ENCODE assay signal across 1 cellular context in genomic region chr15:31474059-31474868, GRCh38.
TF ChIP-seq lines count a peak whose summit lies in the region.

No MANE protein-coding gene starts in this region.

TF ChIP-seq in GM12878, 131 proteins besides CTCF, POLR2A, EP300 and RAD21 (continued from another document):
- TF ChIP-seq E4F1 (IDR thresholded peaks at IDR 0.05; ENCODE audit: borderline replicate concordance, partially characterized antibody) (no peak), USF2 (IDR thresholded peaks at IDR 0.05; ENCODE audit: borderline replicate concordance, low read depth, low read length) (no peak), CHD2 (IDR thresholded peaks at IDR 0.05; ENCODE audit: borderline replicate concordance, low read depth, low read length) (no peak), PRDM15 (CRISPR knock-in tag; IDR thresholded peaks at IDR 0.05) (no peak), ZNF687 (IDR thresholded peaks at IDR 0.05) (peak; percentile 73; the same call in 1 of the 2 replicates), POLR2AphosphoS2 (IDR thresholded peaks at IDR 0.05; ENCODE audit: low read depth, low read length) (no peak), MEF2B (IDR thresholded peaks at IDR 0.05; ENCODE audit: partially characterized antibody, poor library complexity, severe bottlenecking) (peak; percentile 39), KDM1A (IDR thresholded peaks at IDR 0.05; ENCODE audit: borderline replicate concordance) (no peak), BHLHE40 (IDR thresholded peaks at IDR 0.05; ENCODE audit: borderline replicate concordance in 1 of 2, low read depth in 2 of 2, low read length in 1 of 2) (no peak; a peak in 1 of 4 replicates), ATF3 (IDR thresholded peaks at IDR 0.05; ENCODE audit: borderline replicate concordance, extremely low read depth, low read depth, low read length) (no peak), PBX3 (IDR thresholded peaks at IDR 0.05; ENCODE audit: insufficient replicate concordance, low read depth, low read length) (no peak), CREB1 (IDR thresholded peaks at IDR 0.05; ENCODE audit: low read depth) (no peak), SUPT20H (IDR thresholded peaks at IDR 0.05; ENCODE audit: borderline replicate concordance, control insufficient read depth, low read depth, low read length) (no peak), MXI1 (IDR thresholded peaks at IDR 0.05; ENCODE audit: low read depth, low read length) (no peak), SKIL (IDR thresholded peaks at IDR 0.05; ENCODE audit: low read depth, poor library complexity, severe bottlenecking) (no peak), ZNF384 (IDR thresholded peaks at IDR 0.05; ENCODE audit: borderline replicate concordance, low read depth, low read length) (no peak), TAF1 (IDR thresholded peaks at IDR 0.05; ENCODE audit: borderline replicate concordance, low read depth, low read length) (no peak), STAT1 (conservative IDR thresholded peaks at IDR 0.05) (no peak), GABPA (IDR thresholded peaks at IDR 0.05; ENCODE audit: low read depth) (no peak), MTA2 (IDR thresholded peaks at IDR 0.05; ENCODE audit: low read depth) (no peak), HDGF (IDR thresholded peaks at IDR 0.05) (no peak), ZNF274 (IDR thresholded peaks at IDR 0.05; ENCODE audit: insufficient read depth, insufficient read length) (no peak), MYC (IDR thresholded peaks at IDR 0.05; ENCODE audit: insufficient read depth, insufficient read length, insufficient replicate concordance, low read length, severe bottlenecking) (no peak), IKZF2 (IDR thresholded peaks at IDR 0.05) (0 out of 4 replicates have a peak, but pooled peaks of 1 of the 2 experiments have one; percentile 14), RELA (IDR thresholded peaks at IDR 0.05; ENCODE audit: borderline replicate concordance, partially characterized antibody) (no peak), IKZF1 (conservative IDR thresholded peaks at IDR 0.05) (no peak), GATAD2B (conservative IDR thresholded peaks at IDR 0.05; ENCODE audit: low read depth) (no peak), YBX1 (IDR thresholded peaks at IDR 0.05) (no peak), E2F8 (IDR thresholded peaks at IDR 0.05; ENCODE audit: low read depth, partially characterized antibody) (no peak), FOXM1 (IDR thresholded peaks at IDR 0.05; ENCODE audit: low read depth, low read length) (no peak), NKRF (conservative IDR thresholded peaks at IDR 0.05) (no peak), PKNOX1 (IDR thresholded peaks at IDR 0.05) (peak; percentile 85), SIN3A (IDR thresholded peaks at IDR 0.05; ENCODE audit: low read depth, low read length) (no peak), ZZZ3 (IDR thresholded peaks at IDR 0.05; ENCODE audit: control insufficient read depth, insufficient read length, low read depth) (no peak)
